ENCODE assay signal across 19 cellular contexts in genomic region chr14:55893695-55894094, GRCh38.
"Had no signal": no experiment of that assay in that cellular context is flagged by ENCODE, and none has a peak within 500 bp of the region (broad histone marks: within the 10 kb centered on the region; RNA-seq: fewer than 3 reads in every experiment).

No MANE protein-coding gene starts in this region.

- H3K36me3 Mint-ChIP-seq: activated CD8-positive, alpha-beta memory T cell treated with anti-CD3 and anti-CD28 coated beads, Interleukin-2, amount 10 ng/mL, durations not matched to agents 7 days and 5 days; activated naive CD8-positive, alpha-beta T cell treated with anti-CD3 and anti-CD28 coated beads for 36 hours; naive thymus-derived CD4-positive, alpha-beta T cell had no signal

- FAIRE-seq: pancreas, TTC549 had no signal

- H3K9me3 ChIP-seq: mucosa of descending colon, pancreas, tibial nerve, uterus had no signal

- H3K27ac Mint-ChIP-seq: activated CD8-positive, alpha-beta memory T cell treated with anti-CD3 and anti-CD28 coated beads, Interleukin-2, amount 10 ng/mL, durations not matched to agents 7 days and 5 days; activated naive CD8-positive, alpha-beta T cell treated with anti-CD3 and anti-CD28 coated beads for 36 hours; activated T-helper 17 cell treated with anti-CD3 and anti-CD28 coated beads, Interleukin-2, amount 50 U/mL, for 72 hours; naive thymus-derived CD4-positive, alpha-beta T cell; stimulated activated naive CD8-positive, alpha-beta T cell treated with anti-CD3 and anti-CD28 coated beads, Interleukin-15, Interleukin-2, amounts not matched to agents 100 ng/mL and 50 ng/mL, for 24 hours had no signal

- H3K4me3 Mint-ChIP-seq: activated CD8-positive, alpha-beta memory T cell treated with anti-CD3 and anti-CD28 coated beads, Interleukin-2, amount 10 ng/mL, durations not matched to agents 7 days and 5 days; activated naive CD8-positive, alpha-beta T cell treated with anti-CD3 and anti-CD28 coated beads for 36 hours; activated T-helper 17 cell treated with anti-CD3 and anti-CD28 coated beads, Interleukin-2, amount 50 U/mL, for 72 hours; central memory CD8-positive, alpha-beta T cell; naive thymus-derived CD4-positive, alpha-beta T cell; stimulated activated naive CD8-positive, alpha-beta T cell treated with anti-CD3 and anti-CD28 coated beads, Interleukin-15, Interleukin-2, amounts not matched to agents 100 ng/mL and 50 ng/mL, for 24 hours had no signal

- H3K4me3 ChIP-seq: mucosa of descending colon, pancreas, tibial nerve, uterus had no signal

- H3K9me3 Mint-ChIP-seq: activated naive CD8-positive, alpha-beta T cell treated with anti-CD3 and anti-CD28 coated beads for 36 hours; activated T-helper 17 cell treated with anti-CD3 and anti-CD28 coated beads, Interleukin-2, amount 50 U/mL, for 72 hours; central memory CD8-positive, alpha-beta T cell; naive thymus-derived CD4-positive, alpha-beta T cell; stimulated activated naive CD8-positive, alpha-beta T cell treated with anti-CD3 and anti-CD28 coated beads, Interleukin-15, Interleukin-2, amounts not matched to agents 100 ng/mL and 50 ng/mL, for 24 hours had no signal

- H3K4me1 ChIP-seq: uterus had no signal

- H3K27ac ChIP-seq: brain microvascular endothelial cell, pancreas, tibial nerve, uterus had no signal

- H3K4me1 Mint-ChIP-seq: activated CD8-positive, alpha-beta memory T cell treated with anti-CD3 and anti-CD28 coated beads, Interleukin-2, amount 10 ng/mL, durations not matched to agents 7 days and 5 days; activated naive CD8-positive, alpha-beta T cell treated with anti-CD3 and anti-CD28 coated beads for 36 hours; activated T-helper 17 cell treated with anti-CD3 and anti-CD28 coated beads, Interleukin-2, amount 50 U/mL, for 72 hours; central memory CD8-positive, alpha-beta T cell; naive thymus-derived CD4-positive, alpha-beta T cell had no signal

- H3K27me3 ChIP-seq: brain microvascular endothelial cell, pancreas, tibial nerve, uterus had no signal

- DNase-seq: activated CD4-positive, alpha-beta T cell treated with anti-CD3 and anti-CD28 coated beads, Interleukin-2, amount 50 U/mL, for 48 hours; activated CD8-positive, alpha-beta memory T cell treated with anti-CD3 and anti-CD28 coated beads, Interleukin-2, amount 10 ng/mL, durations not matched to agents 7 days and 5 days; activated naive CD4-positive, alpha-beta T cell; activated naive CD8-positive, alpha-beta T cell treated with anti-CD3 and anti-CD28 coated beads for 36 hours; activated T-cell treated with anti-CD3 and anti-CD28 coated beads, Interleukin-2, amount 50 U/mL, for 1 hour; amygdala; brain microvascular endothelial cell; cortex of kidney; mesenchymal stem cell; mucosa of descending colon; naive thymus-derived CD4-positive, alpha-beta T cell; pancreas; stimulated activated CD4-positive, alpha-beta T cell treated with anti-CD3 and anti-CD28 coated beads, Interleukin-2, amount 100 ng/mL, for 24 hours; uterus had no signal

- H3K36me3 ChIP-seq: brain microvascular endothelial cell, pancreas, tibial nerve, uterus had no signal
